Comparison of ENCODE assay signal across 8 cellular contexts in the genomic region with DNA sequence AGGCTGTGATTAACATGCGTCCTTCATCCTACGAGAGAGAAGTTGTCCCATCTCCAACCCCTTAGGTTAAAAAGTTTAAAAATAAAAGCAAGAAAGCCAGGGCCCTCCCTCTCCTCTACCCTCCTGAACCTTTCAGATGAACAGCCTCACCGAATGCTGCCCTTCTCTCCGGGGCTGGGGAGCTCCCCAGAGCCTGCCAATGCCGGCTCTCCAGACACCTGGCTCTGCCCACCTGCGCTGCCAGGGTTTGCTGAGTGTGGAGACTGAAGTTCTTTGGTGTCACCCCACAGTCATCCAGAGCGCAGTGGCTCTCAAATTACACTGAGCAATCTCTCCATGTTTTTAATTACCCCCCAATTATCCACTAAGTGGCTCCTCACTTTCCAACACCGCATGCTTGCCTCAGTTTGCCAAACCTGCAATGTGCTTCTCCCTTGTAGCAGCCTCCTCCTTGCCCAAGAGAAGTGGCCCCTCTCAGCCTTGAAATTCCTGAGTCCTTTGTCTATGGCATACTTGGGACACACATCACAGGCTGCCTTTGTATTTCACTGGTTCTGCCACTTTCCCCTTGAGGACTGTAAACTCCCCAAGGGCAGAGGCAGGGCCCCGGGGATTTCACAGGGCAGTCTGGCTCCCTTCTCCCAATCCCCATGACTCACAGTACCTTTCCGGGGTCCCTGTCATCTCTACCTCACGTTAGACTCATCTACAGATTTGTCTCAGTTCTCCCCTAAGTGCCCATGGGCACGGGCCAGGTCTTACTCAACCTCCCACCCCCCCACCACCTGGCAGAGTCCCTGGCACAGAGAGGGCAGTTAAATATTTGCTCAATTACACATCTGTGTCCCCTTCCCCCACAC. TPM values are rescaled to one million over a fixed set of nuclear protein-coding genes. Genes with fewer than 3 reads are reported as not detected.
A peak's percentile ranks its signal among the peaks of the same experiment; 100 is the strongest.
DNase-seq lines count a peak whose midpoint lies in the region; ATAC-seq and TF ChIP-seq lines count a peak whose summit lies in the region.

No MANE protein-coding gene starts in this region.

- peaks cover 4 to 31% (median 19%) of the 10 kb centered on the region in 3 donors for H3K36me3 Mint-ChIP-seq in naive thymus-derived CD8-positive, alpha-beta T cell

- H3K9me3 Mint-ChIP-seq in naive thymus-derived CD8-positive, alpha-beta T cell: no peaks in the 10 kb centered on the region

- TF ChIP-seq CTCF in MM.1S (IDR thresholded peaks at IDR 0.05; ENCODE audit: low read length) (no peak), tibial nerve (IDR thresholded peaks at IDR 0.05) (no peak)

- H3K27ac ChIP-seq in MM.1S (ENCODE audit: low read length): peak overlapping the region; percentile 88
- peak overlapping the region; percentile 55 to 96 (median 94) for H3K27ac ChIP-seq in tibial nerve

- ATAC-seq in naive thymus-derived CD8-positive, alpha-beta T cell: peak; percentile 18 to 24
- ATAC-seq in HG03159 (IDR thresholded peaks at IDR 0.05; ENCODE audit: unreplicated experiment): no peak

- POLR2A ChIA-PET in naive thymus-derived CD8-positive, alpha-beta T cell (lab: Charles Lee): interaction anchor here (0.6 to 51.6 kb wide), 23 partner anchors 12 to 121 kb away, joined by 3 to 2215 read pairs (median 7); a partner anchor contains a TSS

- H3K27me3 Mint-ChIP-seq in naive thymus-derived CD8-positive, alpha-beta T cell: no peaks in the 10 kb centered on the region

- in situ Hi-C loops in KBM-7 (cut with MboI; ENCODE audit: low pct_unique_long_range_greater_than_20kb, low sequenced_read_pairs): no loop called here

- peak overlapping the region; percentile 72 to 99 (median 96) for H3K27ac Mint-ChIP-seq in naive thymus-derived CD8-positive, alpha-beta T cell

- H3K4me2 ChIP-seq in MM.1S (ENCODE audit: low read depth, low read length): peak overlapping the region; percentile 93

- no peak for TF ChIP-seq EP300 in tibial nerve (IDR thresholded peaks at IDR 0.05)

- H3K9ac ChIP-seq in MM.1S (ENCODE audit: low read length) (peak overlapping the region; percentile 76), endocrine pancreas (ENCODE audit: control insufficient read depth, insufficient read depth, low read length) (peak overlapping the region; percentile 48)

- H3K36me3 ChIP-seq in MM.1S (replicated peaks; ENCODE audit: insufficient read depth, low read length) (peaks cover 5% of the 10 kb centered on the region; the same call in 1 of the 2 replicates), endocrine pancreas (ENCODE audit: control insufficient read depth, insufficient read depth, low read length) (no peaks in the 10 kb centered on the region), tibial nerve (no peaks in the 10 kb centered on the region)

- H3K4me3 ChIP-seq in MM.1S (ENCODE audit: low read length) (peak overlapping the region; percentile 92), endocrine pancreas (ENCODE audit: control insufficient read depth, insufficient read depth, low read length) (peak overlapping the region; percentile 50), tibial nerve (peak overlapping the region; percentile 68 to 99 (median 80))

- H3K27me3 ChIP-seq in MM.1S (replicated peaks; ENCODE audit: insufficient read depth, low read length) (no peaks in the 10 kb centered on the region), endocrine pancreas (ENCODE audit: control insufficient read depth, insufficient read depth, low read length) (no peaks in the 10 kb centered on the region), tibial nerve (no peaks in the 10 kb centered on the region)

- H3K4me1 ChIP-seq in MM.1S (ENCODE audit: low read length): peaks cover 32% of the 10 kb centered on the region
- no peaks in the 10 kb centered on the region for H3K4me1 ChIP-seq in endocrine pancreas (ENCODE audit: control insufficient read depth, insufficient read depth, low read length)
- peaks cover 0 to 66% (median 44%) of the 10 kb centered on the region in 4 donors for H3K4me1 ChIP-seq in tibial nerve

- H4K20me1 ChIP-seq in MM.1S (ENCODE audit: insufficient read depth, low read length): peaks cover 6% of the 10 kb centered on the region; the same call in 1 of the 2 replicates

- peaks cover 23 to 72% (median 52%) of the 10 kb centered on the region in 4 donors for H3K4me1 Mint-ChIP-seq in naive thymus-derived CD8-positive, alpha-beta T cell

- peaks cover 74% of the 10 kb centered on the region for H3K79me2 ChIP-seq in MM.1S (ENCODE audit: low read length)

- H3K9me3 ChIP-seq in MM.1S (replicated peaks; ENCODE audit: insufficient read depth, low read length) (no peaks in the 10 kb centered on the region), endocrine pancreas (ENCODE audit: control insufficient read depth, low read length) (no peaks in the 10 kb centered on the region), tibial nerve (no peaks in the 10 kb centered on the region)

- H2AFZ ChIP-seq in MM.1S (ENCODE audit: low read length): no peak overlapping the region

- TF ChIP-seq POLR2A in tibial nerve (IDR thresholded peaks at IDR 0.05): no peak

- WGBS in tibial nerve, 2 donors: 4 to 6% methylated on average over 12 of the region's 12 CpGs

- H3F3A ChIP-seq in MM.1S (ENCODE audit: insufficient read depth, low read length): peaks cover 46% of the 10 kb centered on the region

- H3K4me3 Mint-ChIP-seq in naive thymus-derived CD8-positive, alpha-beta T cell: peak overlapping the region; percentile 84 to 98 (median 92)

- DNase-seq in COR-L47 (lab: John Stamatoyannopoulos, UW) (peak; percentile 76), MM.1S (peak; percentile 82), tibial nerve (ENCODE audit: low spot score in 2 of 2) (no peak), KBM-7 (no peak)
- DNase-seq in activated CD4-positive, alpha-beta T cell treated with anti-CD3 and anti-CD28 coated beads, Interleukin-2, amount 50 U/mL, for 48 hours: peak; percentile 75 to 83
- peak in 9 of 10 donors; percentile 20 to 75 (median 59) for DNase-seq in naive thymus-derived CD8-positive, alpha-beta T cell

- H3K9me2 ChIP-seq in MM.1S (replicated peaks; ENCODE audit: insufficient read depth, low read length): no peaks in the 10 kb centered on the region

RNA-seq across cellular contexts. Expression of a gene that starts 2.0 kb away (rescaled TPM):
- 100 to 1,000 TPM; 711 to 718 TPM for total RNA-seq in naive thymus-derived CD8-positive, alpha-beta T cell
- 100 to 1,000 TPM in 2 of 3 donors, 10 to 100 TPM in 1; 51.2 to 389 (median 105) TPM for polyA plus RNA-seq in naive thymus-derived CD8-positive, alpha-beta T cell
- total RNA-seq in tibial nerve: 100 to 1,000 TPM; 361 to 406 (median 386) TPM

Comparison
In these comparisons a context has a peak if more than half of its experiments do, and no peak if none do; other contexts are left out.
1. DNase-seq: peak in COR-L47 (single experiment), MM.1S (single experiment), activated CD4-positive, alpha-beta T cell treated with anti-CD3 and anti-CD28 coated beads, Interleukin-2, amount 50 U/mL, for 48 hours (2 of 2) and naive thymus-derived CD8-positive, alpha-beta T cell (9 of 10); none in tibial nerve (0 of 2) and KBM-7 (single experiment).
2. Peak in every context shown above with its lines, with median percentiles within 50 percentile points of each other: H3K4me3 ChIP-seq.